In the genomic region with DNA sequence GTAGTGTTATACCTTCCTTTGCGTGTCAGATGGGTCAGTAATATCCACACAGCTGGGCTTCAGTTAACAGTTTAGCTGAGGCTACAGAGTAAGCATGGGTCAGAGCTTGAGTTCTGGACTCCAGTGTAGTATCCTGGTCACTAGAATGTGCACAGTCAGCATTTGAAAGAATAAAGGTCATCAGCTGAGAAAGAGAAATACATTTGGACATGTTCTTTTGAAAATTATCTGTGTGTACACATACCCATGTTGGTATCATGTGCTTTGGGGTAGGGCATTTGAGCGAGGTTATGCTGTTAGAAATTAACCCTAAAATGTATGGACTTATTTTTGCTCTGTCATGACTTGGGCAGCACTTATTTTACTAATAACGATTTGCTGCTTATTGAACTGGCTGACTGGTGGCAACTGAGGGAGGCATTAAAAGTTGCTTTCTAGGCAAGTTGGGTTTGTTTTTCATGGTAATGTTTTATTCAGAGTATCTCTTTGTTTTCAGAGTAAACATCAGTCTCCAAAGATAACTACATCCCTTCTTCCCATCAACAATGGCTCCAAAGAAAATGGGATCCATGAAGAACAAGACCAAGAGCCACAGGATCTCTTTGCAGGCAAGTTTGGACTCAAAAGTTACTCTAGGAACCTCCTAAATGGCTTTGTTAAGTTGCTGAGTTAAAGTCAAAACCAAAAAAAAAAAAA, we compare ENCODE assay signal across 11 cellular contexts. TPM values are rescaled to one million over a fixed set of nuclear protein-coding genes. Genes with fewer than 3 reads are reported as not detected.
DNase-seq lines count a peak whose midpoint lies in the region; ATAC-seq, FAIRE-seq and TF ChIP-seq lines count a peak whose summit lies in the region.
"Had no signal": no experiment of that assay in that cellular context is flagged by ENCODE, and none has a peak within 500 bp of the region (broad histone marks: within the 10 kb centered on the region; RNA-seq: fewer than 3 reads in every experiment).

No MANE protein-coding gene starts in this region.

- H3K4me3 ChIP-seq in gastrocnemius medialis (no peak overlapping the region), lower leg skin (ENCODE audit: low read depth, poor library complexity, severe bottlenecking) (no peak overlapping the region), mucosa of descending colon (no peak overlapping the region)

- TF ChIP-seq CTCF in gastrocnemius medialis (IDR thresholded peaks at IDR 0.05 in 4 of 5, conservative IDR thresholded peaks at IDR 0.05 in 1 of 5) (no peak), lower leg skin (IDR thresholded peaks at IDR 0.05) (no peak), mucosa of descending colon (IDR thresholded peaks at IDR 0.05) (no peak)

- no peaks in the 10 kb centered on the region for H3K9me3 ChIP-seq in T-helper 17 cell (ENCODE audit: control insufficient read depth, low read length, poor library complexity, severe bottlenecking)
- no peaks in the 10 kb centered on the region for H3K9me3 ChIP-seq in gastrocnemius medialis
- no peaks in the 10 kb centered on the region for H3K9me3 ChIP-seq in mucosa of descending colon

- no peaks in the 10 kb centered on the region for H3K27me3 ChIP-seq in gastrocnemius medialis

- ATAC-seq in T-helper 17 cell (no peak), esophagus mucosa (peak; percentile 17), gastrocnemius medialis (peak in 1 of 2 donors; percentile 54), mucosa of descending colon (no peak)
- ATAC-seq: Panc1 had no signal

- in situ Hi-C loops in gastrocnemius medialis (cut with MboI; ENCODE audit: low sequenced_read_pairs in 4 of 4): no loop called here

- no peak for FAIRE-seq in H54 (lab: Jason Lieb, UNC)

- H3K36me3 Mint-ChIP-seq in T-helper 17 cell (ENCODE audit: low read depth): peaks cover 11% of the 10 kb centered on the region
- H3K36me3 Mint-ChIP-seq: IgD-negative memory B cell had no signal

- H3K27ac ChIP-seq in gastrocnemius medialis: peak overlapping the region; percentile 11 to 70 (median 45)

- TF ChIP-seq POLR2A in gastrocnemius medialis (IDR thresholded peaks at IDR 0.05) (no peak), lower leg skin (IDR thresholded peaks at IDR 0.05) (no peak), H54 (IDR thresholded peaks at IDR 0.05; ENCODE audit: low read depth, low read length) (no peak)

- H3K36me3 ChIP-seq in gastrocnemius medialis (peaks cover 0 to 48% of the 10 kb centered on the region in 2 donors), mucosa of descending colon (ENCODE audit: low read depth) (peaks cover 10% of the 10 kb centered on the region)

- no peak overlapping the region for H3K4me3 Mint-ChIP-seq in T-helper 17 cell

- peak overlapping the region; percentile 69 for H3K27ac Mint-ChIP-seq in T-helper 17 cell

- no peak for DNase-seq in T-helper 17 cell
- DNase-seq in gastrocnemius medialis: no peak
- DNase-seq in lower leg skin (ENCODE audit: low spot score in 2 of 2): no peak
- no peak for DNase-seq in H54 (ENCODE audit: insufficient read length, low spot score)
- no peak for DNase-seq in mucosa of descending colon
- DNase-seq: effector CD4-positive, alpha-beta T cell; NCI-H2171 treated with DMSO at 0.1 percent for 48 hours; occipital lobe had no signal

- H3K4me1 Mint-ChIP-seq in T-helper 17 cell: peaks cover 23% of the 10 kb centered on the region

- WGBS in lower leg skin, 2 donors: 62 to 64% methylated on average over 3 of the region's 3 CpGs

- intact Hi-C loops in gastrocnemius medialis (cut with DNase I; ENCODE audit: low total_unique reads): no loop called here
- intact Hi-C loops in lower leg skin (cut with DNase I; ENCODE audit: low total_unique reads): no loop called here
- intact Hi-C loops in mucosa of descending colon (cut with DNase I, micrococcal nuclease): no loop called here

- no peaks in the 10 kb centered on the region for H3K27me3 Mint-ChIP-seq in T-helper 17 cell
- H3K27me3 Mint-ChIP-seq: IgD-negative memory B cell had no signal

- H3K4me1 ChIP-seq in gastrocnemius medialis: peaks cover 49 to 58% of the 10 kb centered on the region in 2 donors
- no peaks in the 10 kb centered on the region for H3K4me1 ChIP-seq in mucosa of descending colon (ENCODE audit: low read depth)

RNA-seq across cellular contexts. Expression of gene SNX1, which starts 16.4 kb away (rescaled TPM):
- total RNA-seq in T-helper 17 cell: 100 to 1,000 TPM in 1 of 2 donors, 10 to 100 TPM in 1; 87.1 to 111 TPM
- total RNA-seq in esophagus mucosa: 76.6 TPM
- total RNA-seq in gastrocnemius medialis: 10 to 100 TPM; 26.7 to 39.3 (median 34.1) TPM
- 10 to 100 TPM; 51.3 to 94.9 (median 65.7) TPM for total RNA-seq in lower leg skin
- total RNA-seq in mucosa of descending colon: 100 to 1,000 TPM; 110 to 122 (median 118) TPM

RNA-seq across cellular contexts. Expression of gene CIAO2A, which starts 18.6 kb away (rescaled TPM):
- total RNA-seq in T-helper 17 cell (10 to 100 TPM; 21.5 to 23.1 TPM), esophagus mucosa (25.6 TPM), gastrocnemius medialis (10 to 100 TPM; 26.6 to 65.2 (median 55.1) TPM), lower leg skin (10 to 100 TPM; 18.7 to 36.8 (median 30.7) TPM), mucosa of descending colon (10 to 100 TPM; 49.7 to 94.5 (median 78.9) TPM)

RNA-seq across cellular contexts. Expression of gene SNX22, which starts 39.3 kb away (rescaled TPM):
- 1 to 10 TPM in 1 of 2 donors, under 1 TPM in 1; 0.42 to 1.9 TPM for total RNA-seq in T-helper 17 cell
- 0.28 TPM for total RNA-seq in esophagus mucosa
- under 1 TPM in 2 of 4 donors, not detected in 2; 0.09 to 0.87 TPM for total RNA-seq in gastrocnemius medialis
- 1 to 10 TPM in 1 of 4 donors, under 1 TPM in 2, not detected in 1; 0.12 to 1.6 (median 0.39) TPM for total RNA-seq in lower leg skin
- total RNA-seq in mucosa of descending colon: under 1 TPM; 0.29 to 0.35 (median 0.29) TPM

RNA-seq across cellular contexts. Expression of gene PPIB, which starts 50.6 kb away (rescaled TPM):
- total RNA-seq in T-helper 17 cell (100 to 1,000 TPM; 202 to 208 TPM), esophagus mucosa (260 TPM), gastrocnemius medialis (10 to 100 TPM; 26.8 to 78.5 (median 40.2) TPM), lower leg skin (100 to 1,000 TPM; 149 to 195 (median 164) TPM), mucosa of descending colon (100 to 1,000 TPM; 207 to 396 (median 239) TPM)
